ENCODE assay signal across 6 cellular contexts in genomic region chr1:17452203-17452602, GRCh38. TPM values are rescaled to one million over a fixed set of nuclear protein-coding genes. Genes with fewer than 3 reads are reported as not detected.
DNase-seq lines count a peak whose midpoint lies in the region; ATAC-seq and TF ChIP-seq lines count a peak whose summit lies in the region.
"Not testable (repeated sequence)": the region's sequence is repeated elsewhere in the genome, so short reads cannot be mapped to it uniquely, and the experiment has no call there.

No MANE protein-coding gene starts in this region.

- not testable (repeated sequence) for H3K9me2 ChIP-seq in GM23338 (ENCODE audit: insufficient read depth); Karpas-422 (replicated peaks; ENCODE audit: insufficient read depth, low read length)

- not testable (repeated sequence) for H3K9me3 Mint-ChIP-seq in GM23338, WTC11, endodermal cell

- not testable (repeated sequence) for H2AFZ ChIP-seq in GM23338
- peak overlapping the region; percentile 58; the same call in 1 of the 2 replicates for H2AFZ ChIP-seq in Karpas-422 (ENCODE audit: low read length)

- peaks cover 0 to 22% (median 17%) of the 10 kb centered on the region in 10 experiments; a peak in 13 of 20 replicates for H3K4me1 ChIP-seq in BLaER1 treated with 17β-estradiol and CSF1 and Interleukin-3, amounts not matched to agents 10 nM and 100 nM
- H3K4me1 ChIP-seq in GM23338 (ENCODE audit: insufficient read depth); Karpas-422 (ENCODE audit: low read length); endodermal cell (ENCODE audit: control insufficient read depth, insufficient read depth, low read length): not testable (repeated sequence)

- not testable (repeated sequence) for H3K4me1 Mint-ChIP-seq in GM23338, WTC11, endodermal cell

- H4K20me1 ChIP-seq in BLaER1 treated with 17β-estradiol and CSF1 and Interleukin-3, amounts not matched to agents 10 nM and 100 nM; GM23338 (replicated peaks; ENCODE audit: insufficient read depth); Karpas-422 (ENCODE audit: insufficient read depth, low read depth, low read length): not testable (repeated sequence)

- not testable (repeated sequence) for H3K27ac ChIP-seq in BLaER1 treated with 17β-estradiol and CSF1 and Interleukin-3, amounts not matched to agents 10 nM and 100 nM; Karpas-422 (ENCODE audit: low read length); endodermal cell (ENCODE audit: low read depth, low read length)
- H3K27ac ChIP-seq in GM23338 (ENCODE audit: low read depth), result peak overlapping the region; percentile 17; the same call in 1 of the 2 replicates

- not testable (repeated sequence) for H3K9me3 ChIP-seq in BLaER1 treated with 17β-estradiol and CSF1 and Interleukin-3, amounts not matched to agents 10 nM and 100 nM (replicated peaks in 1 of 11); Karpas-422 (ENCODE audit: low read length); endodermal cell (ENCODE audit: control insufficient read depth, low read length)

- peaks cover 16% of the 10 kb centered on the region for H3K27me3 Mint-ChIP-seq in GM23338 (ENCODE audit: insufficient read depth, low read depth, poor library complexity)
- not testable (repeated sequence) for H3K27me3 Mint-ChIP-seq in WTC11 (ENCODE audit: low read depth); endodermal cell (ENCODE audit: insufficient read depth)

- not testable (repeated sequence) for H3K27ac Mint-ChIP-seq in GM23338, WTC11, endodermal cell

- not testable (repeated sequence) for H3K4me3 Mint-ChIP-seq in GM23338, WTC11, endodermal cell

- not testable (repeated sequence) for H3K79me2 ChIP-seq in GM23338 (replicated peaks; ENCODE audit: insufficient read depth); Karpas-422 (ENCODE audit: low read length)

- WGBS in endodermal cell (ENCODE audit: insufficient coverage in 1 of 2, insufficient read length in 1 of 2), 2 experiments, result 70 to 84% methylated on average over 2 to 10 of the region's 10 CpGs

- peak; percentile 74 for ATAC-seq in GM23338
- ATAC-seq in WTC11, result peak; percentile 61

- not testable (repeated sequence) for H3K36me3 ChIP-seq in BLaER1 treated with 17β-estradiol and CSF1 and Interleukin-3, amounts not matched to agents 10 nM and 100 nM; GM23338 (ENCODE audit: insufficient read depth); Karpas-422 (ENCODE audit: insufficient read depth, low read length); endodermal cell (ENCODE audit: control insufficient read depth, insufficient read depth, low read length)

- not testable (repeated sequence) for H3K27me3 ChIP-seq in BLaER1 treated with 17β-estradiol and CSF1 and Interleukin-3, amounts not matched to agents 10 nM and 100 nM; GM23338 (ENCODE audit: insufficient read depth); Karpas-422 (ENCODE audit: low read length); endodermal cell (ENCODE audit: control insufficient read depth, insufficient read depth, low read length, poor library complexity, severe bottlenecking)

- H3K9ac ChIP-seq in BLaER1 treated with 17β-estradiol and CSF1 and Interleukin-3, amounts not matched to agents 10 nM and 100 nM; Karpas-422 (ENCODE audit: low read length); endodermal cell (ENCODE audit: extremely low read depth, low read length, poor library complexity, severe bottlenecking): not testable (repeated sequence)

- CTCF ChIA-PET in WTC11 (lab: Charles Lee), result interaction anchor here (0.6 to 3.0 kb wide), 25 partner anchors 10 to 406 kb away, joined by 3 to 26 read pairs (median 4); partner anchors contain the start of genes PADI3 and RCC2

- peak; percentile 49 for DNase-seq in GM23338 (ENCODE audit: low spot score)
- DNase-seq in Karpas-422, result not testable (repeated sequence)
- peak; percentile 17 for DNase-seq in OCI-M1 (lab: John Stamatoyannopoulos, UW)
- peak; percentile 42 for DNase-seq in WTC11 (ENCODE audit: low spot score)
- DNase-seq in endodermal cell, result peak; percentile 64

- not testable (repeated sequence) for H3K4me3 ChIP-seq in BLaER1 treated with 17β-estradiol and CSF1 and Interleukin-3, amounts not matched to agents 10 nM and 100 nM; GM23338; Karpas-422 (ENCODE audit: low read length); endodermal cell (ENCODE audit: low read length)

- H3K36me3 Mint-ChIP-seq in GM23338 (ENCODE audit: low read depth); WTC11; endodermal cell (ENCODE audit: low read depth): not testable (repeated sequence)

- not testable (repeated sequence) for H3F3A ChIP-seq in GM23338 (replicated peaks; ENCODE audit: low read depth)

- TF ChIP-seq CTCF in GM23338 (conservative IDR thresholded peaks at IDR 0.05; ENCODE audit: low read depth in 2 of 2) (peak in 1 of 2 experiments; percentile 43; a peak in 2 of 4 replicates), endodermal cell (conservative IDR thresholded peaks at IDR 0.05) (peak; percentile 29)
- not testable (repeated sequence) for TF ChIP-seq CTCF in WTC11 (IDR thresholded peaks at IDR 0.05)

- peak overlapping the region in 6 of 11 experiments; percentile 5 to 44 (median 16); a peak in 10 of 22 replicates for H3K4me2 ChIP-seq in BLaER1 treated with 17β-estradiol and CSF1 and Interleukin-3, amounts not matched to agents 10 nM and 100 nM
- H3K4me2 ChIP-seq in GM23338; Karpas-422 (ENCODE audit: low read depth, low read length, poor library complexity, severe bottlenecking): not testable (repeated sequence)

- POLR2A ChIA-PET in WTC11 (lab: Charles Lee), result interaction anchor here (0.6 to 1.3 kb wide), 4 partner anchors 8 to 1035 kb away, joined by 3 to 5 read pairs (median 4); no protein-coding TSS in a partner anchor

RNA-seq across cellular contexts. Expression of gene RCC2, which starts 12.7 kb away (rescaled TPM):
- 367 and 386 TPM in 2 replicates for total RNA-seq in GM23338 (2014; rRNA removed; shearing (Covaris generic))
- 97.1 and 99.3 TPM in 2 replicates for polyA plus RNA-seq in GM23338 (2016; fragmentation: Nextera tagmentation; extraction: Ambion mirVana)
- total RNA-seq in Karpas-422 (2014; rRNA removed; shearing (Covaris generic); ENCODE audit: low replicate concordance), result 84.2 and 94.5 TPM in 2 replicates
- total RNA-seq in WTC11 (2021) (377 to 407 TPM (median 395 TPM) in 3 replicates), endodermal cell (100 to 1,000 TPM; 240 to 325 TPM)
- polyA plus RNA-seq in endodermal cell (2013, experiment 1 of 2), result 136 TPM
- 129 TPM for polyA plus RNA-seq in endodermal cell (2013, experiment 2 of 2)
